9 cellular contexts compared by ENCODE assay signal in the genomic region with DNA sequence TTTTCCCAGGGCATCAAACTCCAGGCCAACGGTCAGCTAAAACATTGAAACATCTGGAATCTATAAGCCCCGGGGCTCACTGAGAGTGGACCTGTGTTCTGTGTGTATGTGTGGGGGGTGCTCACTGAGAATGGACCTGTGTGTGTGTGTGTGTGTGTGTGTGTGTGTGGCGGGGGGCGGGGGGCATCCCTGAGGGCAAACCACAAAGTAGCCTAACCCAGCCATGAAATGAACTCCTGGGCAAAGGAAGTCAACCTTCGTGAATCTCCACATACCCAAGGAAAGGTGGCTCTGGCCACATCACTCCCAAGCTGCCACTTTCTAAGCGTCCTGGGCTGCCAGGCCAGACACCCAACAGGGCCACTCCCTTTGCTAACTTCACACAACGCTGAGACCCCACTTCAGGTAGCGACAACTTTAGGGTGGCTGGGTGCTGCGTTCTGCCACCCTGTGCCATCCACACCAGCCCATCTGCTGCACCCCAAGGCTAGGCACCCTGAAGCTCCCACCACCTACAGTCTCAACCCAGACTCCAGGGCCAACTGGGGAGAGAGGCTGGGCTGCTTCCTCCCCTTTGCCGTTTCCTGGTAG. TPM values are rescaled to one million over a fixed set of nuclear protein-coding genes. Genes with fewer than 3 reads are reported as not detected.
DNase-seq lines count a peak whose midpoint lies in the region; ATAC-seq, FAIRE-seq and TF ChIP-seq lines count a peak whose summit lies in the region.
"Had no signal": no experiment of that assay in that cellular context is flagged by ENCODE, and none has a peak within 500 bp of the region (broad histone marks: within the 10 kb centered on the region; RNA-seq: fewer than 3 reads in every experiment).

No MANE protein-coding gene starts in this region.

- H3K27ac ChIP-seq in A549: peak overlapping the region; percentile 96 to 98

- H3K4me2 ChIP-seq in A549: peak overlapping the region; percentile 96

- DNase-seq in A549 (ENCODE audit: low read depth in 1 of 2, low spot score in 1 of 2): no peak
- DNase-seq in Jurkat, Clone E6-1 (ENCODE audit: low read depth, low spot score): no peak
- DNase-seq in cardiac fibroblast (ENCODE audit: low read depth in 2 of 2): no peak
- DNase-seq in cerebellar cortex (ENCODE audit: low spot score): no peak
- no peak for DNase-seq in NCI-H510A (lab: John Stamatoyannopoulos, UW)
- DNase-seq in SW480 (ENCODE audit: low spot score): no peak
- DNase-seq: NCI-H2227 treated with DMSO at 0.1 percent for 48 hours had no signal

- peak overlapping the region; percentile 83 for H3K9ac ChIP-seq in mucosa of stomach (ENCODE audit: low read length)

- TF ChIP-seq RAD21 in A549 (conservative IDR thresholded peaks at IDR 0.05 in 1 of 2, IDR thresholded peaks at IDR 0.05 in 1 of 2): no peak

- CTCF ChIA-PET in A549 (lab: Yijun Ruan, JAX): interaction anchor here (0.6 to 12.8 kb wide), 14 partner anchors 14 to 1992 kb away, joined by 3 to 99 read pairs (median 8); partner anchors contain the start of genes ARHGDIA, CENPX, LRRC45 and NOTUM

- H3K9me3 ChIP-seq in A549: no peaks in the 10 kb centered on the region
- H3K9me3 ChIP-seq in mucosa of stomach (ENCODE audit: control insufficient read depth, low read length): no peaks in the 10 kb centered on the region

- 22% methylated on average over 10 of the region's 10 CpGs for WGBS in A549 (ENCODE audit: missing lambda C conversion rate)

- ATAC-seq in A549 (peak in 1 of 2 experiments; percentile 0; a peak in 3 of 6 replicates), HG03469 (IDR thresholded peaks at IDR 0.05; ENCODE audit: unreplicated experiment) (no peak)

- H3K4me1 ChIP-seq in A549 (peaks cover 56% of the 10 kb centered on the region), mucosa of stomach (ENCODE audit: control insufficient read depth, insufficient read depth, low read length) (peaks cover 62% of the 10 kb centered on the region)

- POLR2A ChIA-PET in A549 (lab: Yijun Ruan, JAX): interaction anchor here (1.0 to 1.5 kb wide), 3 partner anchors 9 to 12 kb away, joined by 3 to 6 read pairs (median 3); partner anchors contain the start of gene PYCR1

- no peak for TF ChIP-seq EP300 in A549 (IDR thresholded peaks at IDR 0.05)

- no peaks in the 10 kb centered on the region for H3K36me3 ChIP-seq in mucosa of stomach (ENCODE audit: control insufficient read depth, insufficient read depth, low read length)

- H3K4me3 ChIP-seq in A549: peak overlapping the region; percentile 90
- H3K4me3 ChIP-seq in Jurkat, Clone E6-1 (ENCODE audit: low read length): peak overlapping the region; percentile 71
- H3K4me3 ChIP-seq in cardiac fibroblast (replicated peaks in 1 of 2; ENCODE audit: low read depth in 2 of 2, low read length in 2 of 2): peak overlapping the region; percentile 77 to 87
- H3K4me3 ChIP-seq in mucosa of stomach (ENCODE audit: low read length): peak overlapping the region; percentile 80

- no peak for TF ChIP-seq POLR2A in A549 (IDR thresholded peaks at IDR 0.05; ENCODE audit: low read length)

- H3K27me3 ChIP-seq in mucosa of stomach (ENCODE audit: control insufficient read depth, insufficient read depth, low read length): peaks cover 10% of the 10 kb centered on the region

- no peak for FAIRE-seq in A549 (lab: Jason Lieb, UNC)

- no peak for TF ChIP-seq CTCF in A549 (IDR thresholded peaks at IDR 0.05)
- TF ChIP-seq CTCF in cardiac fibroblast (IDR thresholded peaks at IDR 0.05; ENCODE audit: low read depth, low read length): no peak

TF ChIP-seq in A549, 52 proteins besides CTCF, POLR2A, EP300 and RAD21 (continues in another document):
- TF ChIP-seq PBX3 (IDR thresholded peaks at IDR 0.05) (peak; percentile 37; the same call in 1 of the 2 replicates), HOXA7 (CRISPR knock-in tag; IDR thresholded peaks at IDR 0.05) (no peak), SMC3 (IDR thresholded peaks at IDR 0.05) (no peak), SREBF2 (IDR thresholded peaks at IDR 0.05) (no peak), TP53 (CRISPR knock-in tag; IDR thresholded peaks at IDR 0.05) (peak; percentile 28; the same call in 1 of the 2 replicates), FOXS1 (CRISPR knock-in tag; IDR thresholded peaks at IDR 0.05) (no peak), CHD2 (IDR thresholded peaks at IDR 0.05; ENCODE audit: low read length, partially characterized antibody) (no peak), TFCP2L1 (CRISPR knock-in tag; IDR thresholded peaks at IDR 0.05) (0 out of 2 replicates have a peak, but pooled peaks have one; percentile 36), ZFP36 (IDR thresholded peaks at IDR 0.05; ENCODE audit: borderline replicate concordance, partially characterized antibody) (no peak), HEYL (CRISPR knock-in tag; IDR thresholded peaks at IDR 0.05) (no peak), CHD4 (IDR thresholded peaks at IDR 0.05; ENCODE audit: borderline replicate concordance) (no peak)
- TF ChIP-seq, protein P1, sequence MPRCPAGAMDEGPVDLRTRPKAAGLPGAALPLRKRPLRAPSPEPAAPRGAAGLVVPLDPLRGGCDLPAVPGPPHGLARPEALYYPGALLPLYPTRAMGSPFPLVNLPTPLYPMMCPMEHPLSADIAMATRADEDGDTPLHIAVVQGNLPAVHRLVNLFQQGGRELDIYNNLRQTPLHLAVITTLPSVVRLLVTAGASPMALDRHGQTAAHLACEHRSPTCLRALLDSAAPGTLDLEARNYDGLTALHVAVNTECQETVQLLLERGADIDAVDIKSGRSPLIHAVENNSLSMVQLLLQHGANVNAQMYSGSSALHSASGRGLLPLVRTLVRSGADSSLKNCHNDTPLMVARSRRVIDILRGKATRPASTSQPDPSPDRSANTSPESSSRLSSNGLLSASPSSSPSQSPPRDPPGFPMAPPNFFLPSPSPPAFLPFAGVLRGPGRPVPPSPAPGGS (IDR thresholded peaks at IDR 0.05): no peak; the same call in 2 of the 3 replicates
- TF ChIP-seq, protein P2, sequence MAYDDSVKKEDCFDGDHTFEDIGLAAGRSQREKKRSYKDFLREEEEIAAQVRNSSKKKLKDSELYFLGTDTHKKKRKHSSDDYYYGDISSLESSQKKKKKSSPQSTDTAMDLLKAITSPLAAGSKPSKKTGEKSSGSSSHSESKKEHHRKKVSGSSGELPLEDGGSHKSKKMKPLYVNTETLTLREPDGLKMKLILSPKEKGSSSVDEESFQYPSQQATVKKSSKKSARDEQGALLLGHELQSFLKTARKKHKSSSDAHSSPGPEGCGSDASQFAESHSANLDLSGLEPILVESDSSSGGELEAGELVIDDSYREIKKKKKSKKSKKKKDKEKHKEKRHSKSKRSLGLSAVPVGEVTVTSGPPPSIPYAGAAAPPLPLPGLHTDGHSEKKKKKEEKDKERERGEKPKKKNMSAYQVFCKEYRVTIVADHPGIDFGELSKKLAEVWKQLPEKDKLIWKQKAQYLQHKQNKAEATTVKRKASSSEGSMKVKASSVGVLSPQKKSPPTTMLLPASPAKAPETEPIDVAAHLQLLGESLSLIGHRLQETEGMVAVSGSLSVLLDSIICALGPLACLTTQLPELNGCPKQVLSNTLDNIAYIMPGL (CRISPR knock-in tag; IDR thresholded peaks at IDR 0.05; ENCODE audit: borderline replicate concordance): no peak

RNA-seq across cellular contexts. Expression of gene MAFG, which starts 1.6 kb away (rescaled TPM):
- polyA plus RNA-seq in A549 (2011; rRNA removed) (41.6 and 47.9 TPM in 2 replicates), A549 (2017; fragmentation: RNase III; extraction: RNeasy Plus Mini Kit Qiagen cat#74134 plus additional on column Dnase treatment) (49.8 to 57.9 TPM (median 52.4 TPM) in 3 replicates)
- polyA plus RNA-seq in A549 (2012; cell fraction: cytosol; rRNA removed): 55.5 and 60.4 TPM in 2 replicates
- 194 and 235 TPM in 2 replicates for polyA plus RNA-seq in A549 (2012; cell fraction: nucleus; rRNA removed)
- 18.1 and 22.6 TPM in 2 replicates for polyA minus RNA-seq in A549 (2011; rRNA and poly(A)+ RNA removed)
- 15.1 TPM for polyA plus RNA-seq in Jurkat, Clone E6-1 (2012; ENCODE audit: insufficient read depth, insufficient read length)

RNA-seq across cellular contexts. Expression of gene SIRT7, which starts 8.0 kb away (rescaled TPM):
- polyA plus RNA-seq in A549 (2011; rRNA removed): 9.8 and 13.7 TPM in 2 replicates
- 29.1 and 29.7 TPM in 2 replicates for polyA plus RNA-seq in A549 (2012; cell fraction: cytosol; rRNA removed)
- 131 and 141 TPM in 2 replicates for polyA plus RNA-seq in A549 (2012; cell fraction: nucleus; rRNA removed)
- 34.0 to 35.2 TPM (median 34.8 TPM) in 3 replicates for polyA plus RNA-seq in A549 (2017; fragmentation: RNase III; extraction: RNeasy Plus Mini Kit Qiagen cat#74134 plus additional on column Dnase treatment)
- 40.0 and 46.9 TPM in 2 replicates for polyA minus RNA-seq in A549 (2011; rRNA and poly(A)+ RNA removed)
- polyA plus RNA-seq in Jurkat, Clone E6-1 (2012; ENCODE audit: insufficient read depth, insufficient read length): 32.6 TPM

RNA-seq across cellular contexts. Expression of gene PYCR1, which starts 11.1 kb away (rescaled TPM):
- polyA plus RNA-seq in A549 (2011; rRNA removed): 77.1 and 81.4 TPM in 2 replicates
- polyA plus RNA-seq in A549 (2012; cell fraction: cytosol; rRNA removed): 150 and 202 TPM in 2 replicates
- polyA plus RNA-seq in A549 (2012; cell fraction: nucleus; rRNA removed): 126 and 181 TPM in 2 replicates
- 81.4 to 93.3 TPM (median 87.2 TPM) in 3 replicates for polyA plus RNA-seq in A549 (2017; fragmentation: RNase III; extraction: RNeasy Plus Mini Kit Qiagen cat#74134 plus additional on column Dnase treatment)
- 94.1 and 104 TPM in 2 replicates for polyA minus RNA-seq in A549 (2011; rRNA and poly(A)+ RNA removed)
- 78.4 TPM for polyA plus RNA-seq in Jurkat, Clone E6-1 (2012; ENCODE audit: insufficient read depth, insufficient read length)

RNA-seq across cellular contexts. Expression of gene PCYT2, which starts 14.8 kb away (rescaled TPM):
- polyA plus RNA-seq in A549 (2011; rRNA removed) (7.1 and 7.7 TPM in 2 replicates), A549 (2017; fragmentation: RNase III; extraction: RNeasy Plus Mini Kit Qiagen cat#74134 plus additional on column Dnase treatment) (14.8 to 17.0 TPM (median 16.3 TPM) in 3 replicates)
- 16.6 and 20.5 TPM in 2 replicates for polyA plus RNA-seq in A549 (2012; cell fraction: cytosol; rRNA removed)
- polyA plus RNA-seq in A549 (2012; cell fraction: nucleus; rRNA removed): 39.2 and 46.7 TPM in 2 replicates
- polyA minus RNA-seq in A549 (2011; rRNA and poly(A)+ RNA removed): 12.4 and 13.8 TPM in 2 replicates
- polyA plus RNA-seq in Jurkat, Clone E6-1 (2012; ENCODE audit: insufficient read depth, insufficient read length): 39.1 TPM

RNA-seq across cellular contexts. Expression of gene MYADML2, which starts 21.1 kb away (rescaled TPM):
- polyA plus RNA-seq in A549 (2011; rRNA removed): not detected in 2 replicates
- not detected in 2 replicates for polyA plus RNA-seq in A549 (2012; cell fraction: cytosol; rRNA removed)
- not detected in 2 replicates for polyA plus RNA-seq in A549 (2012; cell fraction: nucleus; rRNA removed)
- not detected in 3 replicates for polyA plus RNA-seq in A549 (2017; fragmentation: RNase III; extraction: RNeasy Plus Mini Kit Qiagen cat#74134 plus additional on column Dnase treatment)
- polyA minus RNA-seq in A549 (2011; rRNA and poly(A)+ RNA removed): not detected in 2 replicates
- not detected for polyA plus RNA-seq in Jurkat, Clone E6-1 (2012; ENCODE audit: insufficient read depth, insufficient read length)
